In genomic region chr3:96657710-96658109, GRCh38 we compare ENCODE assay signal across 13 cellular contexts.
"Had no signal": no experiment of that assay in that cellular context is flagged by ENCODE, and none has a peak within 500 bp of the region (broad histone marks: within the 10 kb centered on the region; RNA-seq: fewer than 3 reads in every experiment).

No MANE protein-coding gene starts in this region.

- H3K4me3 Mint-ChIP-seq: activated naive CD8-positive, alpha-beta T cell; dendritic cell treated with granulocyte-macrophage colony-stimulating factor and Interleukin-4, amounts not matched to agents 40 ng/mL and 50 ng/mL, for 4 days; naive B cell; neural crest cell; stimulated activated naive CD8-positive, alpha-beta T cell treated with anti-CD3 and anti-CD28 coated beads, Interleukin-15, Interleukin-2, amounts not matched to agents 100 ng/mL and 50 ng/mL, for 24 hours had no signal

- H3K4me1 Mint-ChIP-seq: naive B cell, neural crest cell had no signal

- DNase-seq: activated CD4-positive, alpha-beta T cell treated with anti-CD3 and anti-CD28 coated beads, Interleukin-2, amount 50 U/mL, for 4 hours; amniotic stem cell; effector memory CD4-positive, alpha-beta T cell; heart right ventricle; left cardiac atrium; mesenchymal stem cell; mucosa of descending colon; naive B cell; WERI-Rb-1 had no signal

- H3K27me3 Mint-ChIP-seq: activated naive CD8-positive, alpha-beta T cell; dendritic cell treated with granulocyte-macrophage colony-stimulating factor and Interleukin-4, amounts not matched to agents 40 ng/mL and 50 ng/mL, for 4 days; naive B cell; stimulated activated naive CD8-positive, alpha-beta T cell treated with anti-CD3 and anti-CD28 coated beads, Interleukin-15, Interleukin-2, amounts not matched to agents 100 ng/mL and 50 ng/mL, for 24 hours had no signal

- H3K27ac Mint-ChIP-seq: activated naive CD8-positive, alpha-beta T cell; dendritic cell treated with granulocyte-macrophage colony-stimulating factor and Interleukin-4, amounts not matched to agents 40 ng/mL and 50 ng/mL, for 4 days; naive B cell; stimulated activated naive CD8-positive, alpha-beta T cell treated with anti-CD3 and anti-CD28 coated beads, Interleukin-15, Interleukin-2, amounts not matched to agents 100 ng/mL and 50 ng/mL, for 24 hours had no signal

- H3K36me3 Mint-ChIP-seq: activated naive CD8-positive, alpha-beta T cell; naive B cell had no signal

- ATAC-seq: heart right ventricle, left cardiac atrium, mucosa of descending colon had no signal
